In genomic region chr1:1680031-1680911, GRCh38 we compare ENCODE assay signal across 24 cellular contexts. TPM values are rescaled to one million over a fixed set of nuclear protein-coding genes. Genes with fewer than 3 reads are reported as not detected.
DNase-seq lines count a peak whose midpoint lies in the region; ATAC-seq and TF ChIP-seq lines count a peak whose summit lies in the region.
"Had no signal": no experiment of that assay in that cellular context is flagged by ENCODE, and none has a peak within 500 bp of the region (broad histone marks: within the 10 kb centered on the region; RNA-seq: fewer than 3 reads in every experiment).

No MANE protein-coding gene starts in this region.

- H3K4me2 ChIP-seq in PC-3 (ENCODE audit: low read length) (no peak overlapping the region), hepatocyte (no peak overlapping the region)

- H3K9me3 ChIP-seq in PC-3 (ENCODE audit: low read length): no peaks in the 10 kb centered on the region
- H3K9me3 ChIP-seq in hepatocyte (ENCODE audit: low read depth): no peaks in the 10 kb centered on the region
- H3K9me3 ChIP-seq: Caco-2, SJCRH30, transverse colon had no signal

- H3K79me2 ChIP-seq in PC-3 (ENCODE audit: low read length) (peaks cover 35% of the 10 kb centered on the region), hepatocyte (peaks cover 76% of the 10 kb centered on the region)

- H3K9me2 ChIP-seq in PC-3 (replicated peaks; ENCODE audit: low read length): no peaks in the 10 kb centered on the region
- H3K9me2 ChIP-seq in hepatocyte (replicated peaks; ENCODE audit: insufficient read depth): no peaks in the 10 kb centered on the region

- H3F3A ChIP-seq in PC-3 (ENCODE audit: low read length, unreplicated experiment): no peaks in the 10 kb centered on the region

- H3K27ac ChIP-seq in PC-3 (ENCODE audit: low read length) (no peak overlapping the region), hepatocyte (peak overlapping the region; percentile 91)
- H3K27ac ChIP-seq: parathyroid adenoma, SJCRH30 had no signal

- CTCF ChIA-PET in activated CD8-positive, alpha-beta T cell treated with anti-CD3 and anti-CD28 coated beads, Interleukin-2, amount 10 ng/mL, durations not matched to agents 7 days and 5 days (lab: Charles Lee): interaction anchor here (2.2 kb wide), 1 partner anchor 11 kb away, joined by 14 read pairs; no protein-coding TSS in a partner anchor
- CTCF ChIA-PET in activated CD8-positive, alpha-beta T cell treated with anti-CD3 and anti-CD28 coated beads for 36 hours (lab: Charles Lee): interaction anchor here (2.5 to 2.8 kb wide), 2 partner anchors 11 to 14 kb away, joined by 22 read pairs; no protein-coding TSS in a partner anchor
- CTCF ChIA-PET in PC-3 (lab: Charles Lee): no interaction called here

- H2AFZ ChIP-seq in PC-3 (ENCODE audit: low read length): no peak overlapping the region
- H2AFZ ChIP-seq in hepatocyte: no peak overlapping the region
- H2AFZ ChIP-seq: parathyroid adenoma had no signal

- peaks cover 25% of the 10 kb centered on the region for H3K4me1 Mint-ChIP-seq in activated CD8-positive, alpha-beta T cell treated with anti-CD3 and anti-CD28 coated beads, Interleukin-2, amount 10 ng/mL, durations not matched to agents 7 days and 5 days (ENCODE audit: low read depth)
- peaks cover 24% of the 10 kb centered on the region for H3K4me1 Mint-ChIP-seq in activated CD8-positive, alpha-beta T cell treated with anti-CD3 and anti-CD28 coated beads for 36 hours (ENCODE audit: low read depth)

- H3K36me3 ChIP-seq in PC-3 (ENCODE audit: low read depth, low read length) (peaks cover 6% of the 10 kb centered on the region; the same call in 1 of the 2 replicates), hepatocyte (replicated peaks; ENCODE audit: insufficient read depth, low read depth) (no peaks in the 10 kb centered on the region)
- H3K36me3 ChIP-seq: transverse colon had no signal

- H3K4me3 Mint-ChIP-seq in activated CD8-positive, alpha-beta T cell treated with anti-CD3 and anti-CD28 coated beads, Interleukin-2, amount 10 ng/mL, durations not matched to agents 7 days and 5 days: no peak overlapping the region
- no peak overlapping the region for H3K4me3 Mint-ChIP-seq in activated CD8-positive, alpha-beta T cell treated with anti-CD3 and anti-CD28 coated beads for 36 hours
- H3K4me3 Mint-ChIP-seq: activated CD4-positive, alpha-beta T cell treated with anti-CD3 and anti-CD28 coated beads, Interleukin-2, amount 10 ng/mL, durations not matched to agents 7 days and 5 days; dendritic cell treated with granulocyte-macrophage colony-stimulating factor and Interleukin-4, amounts not matched to agents 40 ng/mL and 50 ng/mL, for 4 days; stimulated activated naive CD8-positive, alpha-beta T cell treated with anti-CD3 and anti-CD28 coated beads, Interleukin-15, Interleukin-2, amounts not matched to agents 100 ng/mL and 50 ng/mL, for 24 hours; T-helper 1 cell treated with Interleukin-12 subunit alpha and Interleukin-12 subunit beta and Interleukin-4 antibody, amounts not matched to agents 30 μg/mL and 1 μg/mL, for 36 hours had no signal

- H3K36me3 Mint-ChIP-seq in activated CD8-positive, alpha-beta T cell treated with anti-CD3 and anti-CD28 coated beads, Interleukin-2, amount 10 ng/mL, durations not matched to agents 7 days and 5 days (ENCODE audit: low read depth): peaks cover 14% of the 10 kb centered on the region
- peaks cover 14% of the 10 kb centered on the region for H3K36me3 Mint-ChIP-seq in activated CD8-positive, alpha-beta T cell treated with anti-CD3 and anti-CD28 coated beads for 36 hours (ENCODE audit: low read depth)
- H3K36me3 Mint-ChIP-seq: naive B cell had no signal

- H4K20me1 ChIP-seq in PC-3 (ENCODE audit: low read length): no peaks in the 10 kb centered on the region
- peaks cover 34% of the 10 kb centered on the region for H4K20me1 ChIP-seq in hepatocyte (ENCODE audit: insufficient read depth, poor library complexity, severe bottlenecking)

- no peak overlapping the region for H3K9ac ChIP-seq in PC-3 (ENCODE audit: low read length)
- H3K9ac ChIP-seq: parathyroid adenoma had no signal

- POLR2A ChIA-PET in activated CD8-positive, alpha-beta T cell treated with anti-CD3 and anti-CD28 coated beads, Interleukin-2, amount 10 ng/mL, durations not matched to agents 7 days and 5 days (lab: Charles Lee): interaction anchor here (1.1 kb wide), 1 partner anchor 44 kb away, joined by 3 read pairs; the partner anchor contains the start of gene CDK11A
- POLR2A ChIA-PET in activated CD8-positive, alpha-beta T cell treated with anti-CD3 and anti-CD28 coated beads for 36 hours (lab: Charles Lee): no interaction called here
- POLR2A ChIA-PET in PC-3 (lab: Charles Lee; ENCODE audit: unreplicated experiment): no interaction called here

- H3K4me1 ChIP-seq in PC-3 (ENCODE audit: insufficient read depth, low read length): no peaks in the 10 kb centered on the region
- H3K4me1 ChIP-seq in hepatocyte (ENCODE audit: insufficient read depth): peaks cover 2% of the 10 kb centered on the region
- H3K4me1 ChIP-seq: Caco-2, parathyroid adenoma, SJCRH30 had no signal

- H3K27me3 ChIP-seq in PC-3 (ENCODE audit: low read length) (no peaks in the 10 kb centered on the region), hepatocyte (no peaks in the 10 kb centered on the region)
- H3K27me3 ChIP-seq: SJCRH30, transverse colon had no signal

- H3K4me3 ChIP-seq in PC-3 (ENCODE audit: low read length) (no peak overlapping the region), hepatocyte (no peak overlapping the region)
- H3K4me3 ChIP-seq: SJCRH30, transverse colon had no signal

- WGBS in hepatocyte (ENCODE audit: low lambda C conversion rate, missing lambda C conversion rate): 91% methylated on average over 32 of the region's 32 CpGs

- intact Hi-C loops in activated CD8-positive, alpha-beta T cell treated with anti-CD3 and anti-CD28 coated beads for 36 hours (cut with micrococcal nuclease): no loop called here
- intact Hi-C loops in PC-3 (cut with micrococcal nuclease) (loop anchor here (10.0 kb wide), 1 partner anchor 225 kb away; no protein-coding TSS in a partner anchor), posterior vena cava (cut with DNase I) (no loop called here)

- H3K27me3 Mint-ChIP-seq in activated CD8-positive, alpha-beta T cell treated with anti-CD3 and anti-CD28 coated beads, Interleukin-2, amount 10 ng/mL, durations not matched to agents 7 days and 5 days (ENCODE audit: low read depth): no peaks in the 10 kb centered on the region
- H3K27me3 Mint-ChIP-seq in activated CD8-positive, alpha-beta T cell treated with anti-CD3 and anti-CD28 coated beads for 36 hours: no peaks in the 10 kb centered on the region
- H3K27me3 Mint-ChIP-seq: activated CD4-positive, alpha-beta T cell treated with anti-CD3 and anti-CD28 coated beads, Interleukin-2, amount 10 ng/mL, durations not matched to agents 7 days and 5 days; dendritic cell treated with granulocyte-macrophage colony-stimulating factor and Interleukin-4, amounts not matched to agents 40 ng/mL and 50 ng/mL, for 4 days; naive B cell; stimulated activated naive CD8-positive, alpha-beta T cell treated with anti-CD3 and anti-CD28 coated beads, Interleukin-15, Interleukin-2, amounts not matched to agents 100 ng/mL and 50 ng/mL, for 24 hours had no signal

- no TSS peak for BruUV-seq in PC-3 (replicated peaks; lab: Mats Ljungman, UMichigan)

- TF ChIP-seq CTCF in activated CD8-positive, alpha-beta T cell treated with anti-CD3 and anti-CD28 coated beads for 36 hours (IDR thresholded peaks at IDR 0.05): no peak
- TF ChIP-seq CTCF in PC-3 (conservative IDR thresholded peaks at IDR 0.05; ENCODE audit: low read depth, low read length): no peak
- TF ChIP-seq CTCF in hepatocyte (IDR thresholded peaks at IDR 0.05; ENCODE audit: poor library complexity): no peak

- ATAC-seq in activated CD8-positive, alpha-beta T cell treated with anti-CD3 and anti-CD28 coated beads, Interleukin-2, amount 10 ng/mL, durations not matched to agents 7 days and 5 days: no peak
- no peak for ATAC-seq in activated CD8-positive, alpha-beta T cell treated with anti-CD3 and anti-CD28 coated beads for 36 hours
- ATAC-seq in PC-3 (no peak), GM19035 (IDR thresholded peaks at IDR 0.05; ENCODE audit: unreplicated experiment) (no peak)

- DNase-seq in activated CD8-positive, alpha-beta T cell treated with anti-CD3 and anti-CD28 coated beads, Interleukin-2, amount 10 ng/mL, durations not matched to agents 7 days and 5 days: peak; percentile 17
- DNase-seq in activated CD8-positive, alpha-beta T cell treated with anti-CD3 and anti-CD28 coated beads for 36 hours: no peak
- DNase-seq in PC-3 (peak; percentile 1), hepatocyte (ENCODE audit: low spot score) (no peak), posterior vena cava (ENCODE audit: low spot score) (peak; percentile 34), NCI-H2081 (lab: John Stamatoyannopoulos, UW) (no peak), NCI-H128 (lab: John Stamatoyannopoulos, UW; ENCODE audit: unreplicated experiment) (no peak)
- DNase-seq: 8988T; activated CD4-positive, alpha-beta T cell treated with anti-CD3 and anti-CD28 coated beads, Interleukin-2, amount 10 ng/mL, durations not matched to agents 7 days and 5 days; activated CD8-positive, alpha-beta memory T cell treated with anti-CD3 and anti-CD28 coated beads, Interleukin-2, amount 50 U/mL, for 4 hours; AML-193; Caco-2; mesendoderm; naive B cell; NCI-H1105; NCI-H2081 treated with DMSO at 0.1 percent for 48 hours; NCI-H446; SJCRH30 had no signal

- H3K27ac Mint-ChIP-seq in activated CD8-positive, alpha-beta T cell treated with anti-CD3 and anti-CD28 coated beads, Interleukin-2, amount 10 ng/mL, durations not matched to agents 7 days and 5 days: no peak overlapping the region
- no peak overlapping the region for H3K27ac Mint-ChIP-seq in activated CD8-positive, alpha-beta T cell treated with anti-CD3 and anti-CD28 coated beads for 36 hours

- no peaks in the 10 kb centered on the region for H3K9me3 Mint-ChIP-seq in activated CD8-positive, alpha-beta T cell treated with anti-CD3 and anti-CD28 coated beads, Interleukin-2, amount 10 ng/mL, durations not matched to agents 7 days and 5 days (ENCODE audit: insufficient read depth)
- H3K9me3 Mint-ChIP-seq in activated CD8-positive, alpha-beta T cell treated with anti-CD3 and anti-CD28 coated beads for 36 hours: no peaks in the 10 kb centered on the region
- H3K9me3 Mint-ChIP-seq: activated CD4-positive, alpha-beta T cell treated with anti-CD3 and anti-CD28 coated beads, Interleukin-2, amount 10 ng/mL, durations not matched to agents 7 days and 5 days; dendritic cell treated with granulocyte-macrophage colony-stimulating factor and Interleukin-4, amounts not matched to agents 40 ng/mL and 50 ng/mL, for 4 days; naive B cell; stimulated activated naive CD8-positive, alpha-beta T cell treated with anti-CD3 and anti-CD28 coated beads, Interleukin-15, Interleukin-2, amounts not matched to agents 100 ng/mL and 50 ng/mL, for 24 hours; T-helper 1 cell treated with Interleukin-12 subunit alpha and Interleukin-12 subunit beta and Interleukin-4 antibody, amounts not matched to agents 30 μg/mL and 1 μg/mL, for 36 hours had no signal

RNA-seq across cellular contexts. Expression of gene SLC35E2B, which starts 12.3 kb away (rescaled TPM):
- total RNA-seq in activated CD8-positive, alpha-beta T cell treated with anti-CD3 and anti-CD28 coated beads, Interleukin-2, amount 10 ng/mL, durations not matched to agents 7 days and 5 days: 10 to 100 TPM; 39.6 to 40.7 TPM
- 10 to 100 TPM; 21.9 to 23.8 TPM for total RNA-seq in activated CD8-positive, alpha-beta T cell treated with anti-CD3 and anti-CD28 coated beads for 36 hours
- 38.1 and 45.6 TPM in 2 replicates for total RNA-seq in PC-3 (2014; rRNA removed)
- total RNA-seq in hepatocyte: 46.7 and 48.2 TPM in 2 replicates
- polyA plus RNA-seq in hepatocyte: 27.5 and 29.2 TPM in 2 replicates
- total RNA-seq in posterior vena cava: 10 to 100 TPM; 20.7 to 27.7 TPM

RNA-seq across cellular contexts. Expression of gene CDK11B, which starts 21.5 kb away (rescaled TPM):
- total RNA-seq in activated CD8-positive, alpha-beta T cell treated with anti-CD3 and anti-CD28 coated beads, Interleukin-2, amount 10 ng/mL, durations not matched to agents 7 days and 5 days: 10 to 100 TPM; 35.4 to 39.5 TPM
- total RNA-seq in activated CD8-positive, alpha-beta T cell treated with anti-CD3 and anti-CD28 coated beads for 36 hours: 10 to 100 TPM; 29.4 to 32.0 TPM
- total RNA-seq in PC-3 (2014; rRNA removed) (38.6 and 50.4 TPM in 2 replicates), hepatocyte (7.5 and 10.1 TPM in 2 replicates), posterior vena cava (10 to 100 TPM; 19.4 to 24.3 TPM)
- polyA plus RNA-seq in hepatocyte: 15.3 and 21.3 TPM in 2 replicates

RNA-seq across cellular contexts. Expression of gene CDK11A, which starts 43.9 kb away (rescaled TPM):
- 10 to 100 TPM; 83.6 to 85.8 TPM for total RNA-seq in activated CD8-positive, alpha-beta T cell treated with anti-CD3 and anti-CD28 coated beads, Interleukin-2, amount 10 ng/mL, durations not matched to agents 7 days and 5 days
- total RNA-seq in activated CD8-positive, alpha-beta T cell treated with anti-CD3 and anti-CD28 coated beads for 36 hours: 10 to 100 TPM; 64.8 to 70.6 TPM
- total RNA-seq in PC-3 (2014; rRNA removed) (11.6 and 18.3 TPM in 2 replicates), hepatocyte (9.2 and 19.5 TPM in 2 replicates), posterior vena cava (10 to 100 TPM; 29.2 to 37.7 TPM)
- 30.9 and 41.6 TPM in 2 replicates for polyA plus RNA-seq in hepatocyte

RNA-seq across cellular contexts. Expression of gene MMP23B, which starts 48.3 kb away (rescaled TPM):
- 1 to 10 TPM; 1.7 to 2.0 TPM for total RNA-seq in activated CD8-positive, alpha-beta T cell treated with anti-CD3 and anti-CD28 coated beads, Interleukin-2, amount 10 ng/mL, durations not matched to agents 7 days and 5 days
- total RNA-seq in activated CD8-positive, alpha-beta T cell treated with anti-CD3 and anti-CD28 coated beads for 36 hours: 1 to 10 TPM; 3.3 to 4.0 TPM
- total RNA-seq in PC-3 (2014; rRNA removed): 25.9 and 28.4 TPM in 2 replicates
- 48.0 and 73.4 TPM in 2 replicates for total RNA-seq in hepatocyte
- polyA plus RNA-seq in hepatocyte: 136 and 184 TPM in 2 replicates
- 10 to 100 TPM; 36.1 to 78.5 TPM for total RNA-seq in posterior vena cava

Comparison
In these comparisons a context has a peak if more than half of its experiments do, and no peak if none do; other contexts are left out.
1. DNase-seq: peak in activated CD8-positive, alpha-beta T cell treated with anti-CD3 and anti-CD28 coated beads, Interleukin-2, amount 10 ng/mL, durations not matched to agents 7 days and 5 days (single experiment), PC-3 (single experiment) and posterior vena cava (single experiment); none in activated CD8-positive, alpha-beta T cell treated with anti-CD3 and anti-CD28 coated beads for 36 hours (single experiment), hepatocyte (single experiment), NCI-H2081 (0 of 2) and NCI-H128 (single experiment).